ENCODE assay signal across 8 cellular contexts in genomic region chr22:26835929-26836528, GRCh38.
A peak's percentile ranks its signal among the peaks of the same experiment; 100 is the strongest.
DNase-seq lines count a peak whose midpoint lies in the region; ATAC-seq and TF ChIP-seq lines count a peak whose summit lies in the region.

No MANE protein-coding gene starts in this region.

- H3K4me3 ChIP-seq in MM.1S (ENCODE audit: low read length): no peak overlapping the region

- no peaks in the 10 kb centered on the region for H3K27me3 Mint-ChIP-seq in activated CD8-positive, alpha-beta memory T cell treated with anti-CD3 and anti-CD28 coated beads, Interleukin-2, amount 10 ng/mL, durations not matched to agents 7 days and 5 days
- H3K27me3 Mint-ChIP-seq in progenitor cell of endocrine pancreas: peaks cover 19% of the 10 kb centered on the region

- DNase-seq in NCI-H2227 (lab: John Stamatoyannopoulos, UW; ENCODE audit: unreplicated experiment): peak; percentile 17
- no peak for DNase-seq in NCI-H2227 treated with DMSO at 0.1 percent for 48 hours (lab: John Stamatoyannopoulos, UW)
- peak; percentile 44 for DNase-seq in MM.1S
- peak; percentile 70 for DNase-seq in activated CD8-positive, alpha-beta memory T cell treated with anti-CD3 and anti-CD28 coated beads, Interleukin-2, amount 10 ng/mL, durations not matched to agents 7 days and 5 days
- peak; percentile 33 for DNase-seq in fibroblast of peridontal ligament (ENCODE audit: extremely low read depth)
- peak; percentile 30 for DNase-seq in progenitor cell of endocrine pancreas (ENCODE audit: low spot score, unreplicated experiment)
- DNase-seq in GOT3 (lab: John Stamatoyannopoulos, UW): no peak

- H3K36me3 ChIP-seq in MM.1S (replicated peaks; ENCODE audit: insufficient read depth, low read length): no peaks in the 10 kb centered on the region

- H3K27ac ChIP-seq in MM.1S (ENCODE audit: low read length): no peak overlapping the region

- no peak overlapping the region for H3K4me2 ChIP-seq in MM.1S (ENCODE audit: low read depth, low read length)

- H3K4me1 Mint-ChIP-seq in activated CD8-positive, alpha-beta memory T cell treated with anti-CD3 and anti-CD28 coated beads, Interleukin-2, amount 10 ng/mL, durations not matched to agents 7 days and 5 days: no peaks in the 10 kb centered on the region
- H3K4me1 Mint-ChIP-seq in progenitor cell of endocrine pancreas (ENCODE audit: low read depth): peaks cover 2% of the 10 kb centered on the region

- peak; percentile 39 for ATAC-seq in activated CD8-positive, alpha-beta memory T cell treated with anti-CD3 and anti-CD28 coated beads, Interleukin-2, amount 10 ng/mL, durations not matched to agents 7 days and 5 days
- no peak for ATAC-seq in HG03135 (IDR thresholded peaks at IDR 0.05; ENCODE audit: unreplicated experiment)

- H3K4me3 Mint-ChIP-seq in activated CD8-positive, alpha-beta memory T cell treated with anti-CD3 and anti-CD28 coated beads, Interleukin-2, amount 10 ng/mL, durations not matched to agents 7 days and 5 days: no peak overlapping the region
- H3K4me3 Mint-ChIP-seq in progenitor cell of endocrine pancreas (ENCODE audit: low read depth): no peak overlapping the region

- H3K9me3 Mint-ChIP-seq in activated CD8-positive, alpha-beta memory T cell treated with anti-CD3 and anti-CD28 coated beads, Interleukin-2, amount 10 ng/mL, durations not matched to agents 7 days and 5 days (ENCODE audit: low read depth): no peaks in the 10 kb centered on the region
- no peaks in the 10 kb centered on the region for H3K9me3 Mint-ChIP-seq in progenitor cell of endocrine pancreas (ENCODE audit: low read depth)

- peak; percentile 71 for TF ChIP-seq CTCF in MM.1S (IDR thresholded peaks at IDR 0.05; ENCODE audit: low read length)
- TF ChIP-seq CTCF in progenitor cell of endocrine pancreas (IDR thresholded peaks at IDR 0.05; ENCODE audit: unreplicated experiment): peak; percentile 61

- H3K9me3 ChIP-seq in MM.1S (replicated peaks; ENCODE audit: insufficient read depth, low read length): no peaks in the 10 kb centered on the region

- CTCF ChIA-PET in activated CD8-positive, alpha-beta memory T cell treated with anti-CD3 and anti-CD28 coated beads, Interleukin-2, amount 10 ng/mL, durations not matched to agents 7 days and 5 days (lab: Charles Lee): interaction anchor here (1.0 kb wide), 1 partner anchor 12 kb away, joined by 3 read pairs; no protein-coding TSS in a partner anchor

- no peak overlapping the region for H3K27ac Mint-ChIP-seq in activated CD8-positive, alpha-beta memory T cell treated with anti-CD3 and anti-CD28 coated beads, Interleukin-2, amount 10 ng/mL, durations not matched to agents 7 days and 5 days
- H3K27ac Mint-ChIP-seq in progenitor cell of endocrine pancreas: no peak overlapping the region

- H3F3A ChIP-seq in MM.1S (ENCODE audit: insufficient read depth, low read length): no peaks in the 10 kb centered on the region

- H2AFZ ChIP-seq in MM.1S (ENCODE audit: low read length): no peak overlapping the region

- no peaks in the 10 kb centered on the region for H3K36me3 Mint-ChIP-seq in activated CD8-positive, alpha-beta memory T cell treated with anti-CD3 and anti-CD28 coated beads, Interleukin-2, amount 10 ng/mL, durations not matched to agents 7 days and 5 days
- no peaks in the 10 kb centered on the region for H3K36me3 Mint-ChIP-seq in progenitor cell of endocrine pancreas (ENCODE audit: insufficient read depth)

- H3K4me1 ChIP-seq in MM.1S (ENCODE audit: low read length): no peaks in the 10 kb centered on the region

- H3K9ac ChIP-seq in MM.1S (ENCODE audit: low read length): no peak overlapping the region

- H3K9me2 ChIP-seq in MM.1S (replicated peaks; ENCODE audit: insufficient read depth, low read length): no peaks in the 10 kb centered on the region

- H3K79me2 ChIP-seq in MM.1S (ENCODE audit: low read length): no peaks in the 10 kb centered on the region

- no peaks in the 10 kb centered on the region for H3K27me3 ChIP-seq in MM.1S (replicated peaks; ENCODE audit: insufficient read depth, low read length)

- H4K20me1 ChIP-seq in MM.1S (ENCODE audit: insufficient read depth, low read length): no peaks in the 10 kb centered on the region

Comparison
In these comparisons a context has a peak if more than half of its experiments do, and no peak if none do; other contexts are left out.
1. DNase-seq: peak in NCI-H2227 (single experiment), MM.1S (single experiment), activated CD8-positive, alpha-beta memory T cell treated with anti-CD3 and anti-CD28 coated beads, Interleukin-2, amount 10 ng/mL, durations not matched to agents 7 days and 5 days (single experiment), fibroblast of peridontal ligament (single experiment) and progenitor cell of endocrine pancreas (single experiment); none in NCI-H2227 treated with DMSO at 0.1 percent for 48 hours (single experiment) and GOT3 (single experiment).